In the genomic region with DNA sequence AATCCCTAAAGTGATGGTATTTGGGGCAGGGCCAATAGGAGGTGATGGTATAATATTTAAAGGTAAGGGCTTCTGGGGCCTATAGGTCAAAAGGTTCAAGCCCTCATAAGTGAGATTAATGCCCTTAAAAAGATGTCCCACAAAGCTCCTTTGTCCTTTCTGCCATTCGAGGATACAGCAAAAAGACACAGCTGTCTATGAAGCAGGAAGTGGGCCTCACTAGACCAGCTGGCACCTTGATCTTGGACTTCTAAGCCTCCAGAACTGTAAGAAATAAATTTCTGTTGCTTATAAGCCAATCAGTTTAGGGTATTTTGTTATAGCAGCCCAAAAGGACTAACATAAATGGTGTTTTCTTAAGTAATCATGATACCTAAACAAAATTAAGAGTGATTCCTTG, we compare ENCODE assay signal across 2 cellular contexts.
TF ChIP-seq lines count a peak whose summit lies in the region.

No MANE protein-coding gene starts in this region.

TF ChIP-seq in endothelial cell of umbilical vein, 7 proteins besides CTCF, POLR2A, EP300 and RAD21:
- TF ChIP-seq FOS (IDR thresholded peaks at IDR 0.05; ENCODE audit: borderline replicate concordance, insufficient read depth, low read length) (no peak), MYC (IDR thresholded peaks at IDR 0.05; ENCODE audit: low read depth, low read length) (no peak), JUN (IDR thresholded peaks at IDR 0.05; ENCODE audit: borderline replicate concordance, insufficient read depth, insufficient read length, low read depth) (no peak), POLR2AphosphoS5 (IDR thresholded peaks at IDR 0.05; ENCODE audit: insufficient read depth, low read depth, low read length) (no peak), GATA2 (IDR thresholded peaks at IDR 0.05; ENCODE audit: insufficient read depth, insufficient read length, low read depth, low read length) (no peak), EZH2 (IDR thresholded peaks at IDR 0.05; ENCODE audit: borderline replicate concordance, low read depth, low read length, severe bottlenecking) (no peak)
- TF ChIP-seq, protein P1, sequence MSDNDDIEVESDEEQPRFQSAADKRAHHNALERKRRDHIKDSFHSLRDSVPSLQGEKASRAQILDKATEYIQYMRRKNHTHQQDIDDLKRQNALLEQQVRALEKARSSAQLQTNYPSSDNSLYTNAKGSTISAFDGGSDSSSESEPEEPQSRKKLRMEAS (IDR thresholded peaks at IDR 0.05; ENCODE audit: insufficient read depth, insufficient read length), result no peak

TF ChIP-seq in GM23338, 12 proteins besides CTCF, POLR2A, EP300 and RAD21:
- TF ChIP-seq EZH2 (IDR thresholded peaks at IDR 0.05; ENCODE audit: low read depth, unreplicated experiment) (no peak), ZNF331 (CRISPR knock-in tag; IDR thresholded peaks at IDR 0.05; ENCODE audit: low read depth) (no peak), ZNF114 (CRISPR knock-in tag; IDR thresholded peaks at IDR 0.05) (no peak), NANOG (IDR thresholded peaks at IDR 0.05; ENCODE audit: borderline replicate concordance) (no peak), EZH2phosphoT487 (IDR thresholded peaks at IDR 0.05; ENCODE audit: unreplicated experiment) (no peak)
